In genomic region chr4:15001825-15002658, GRCh38 we compare ENCODE assay signal across 8 cellular contexts. TPM values are rescaled to one million over a fixed set of nuclear protein-coding genes. Genes with fewer than 3 reads are reported as not detected.
DNase-seq lines count a peak whose midpoint lies in the region; ATAC-seq and TF ChIP-seq lines count a peak whose summit lies in the region.

TSS of gene CPEB2 (plus strand) at chr4:15002481. CDS start at chr4:15002674, 193 bp downstream.

- H2BK15ac ChIP-seq in H9 (ENCODE audit: low read depth, low read length), result no peak within 1 kb of the TSS

- no peaks in the 10 kb centered on the region for H3K4me1 ChIP-seq in H9 (ENCODE audit: insufficient read depth, low read length)

- peak; percentile 78 to 79 for ATAC-seq in activated naive CD4-positive, alpha-beta T cell treated with anti-CD3 and anti-CD28 coated beads, Interleukin-2, amount 50 U/mL, for 72 hours
- peak; percentile 68 for ATAC-seq in omental fat pad (ENCODE audit: low FRiP score)

- H2AK5ac ChIP-seq in H9 (ENCODE audit: insufficient read length, low read length), result no peak within 1 kb of the TSS

- H3K4ac ChIP-seq in H9 (ENCODE audit: low read depth, low read length), result no peak within 1 kb of the TSS

- H4K8ac ChIP-seq in H9 (replicated peaks; ENCODE audit: insufficient read length, low read depth, low read length), result no peak within 1 kb of the TSS

- no peak within 1 kb of the TSS for H2BK20ac ChIP-seq in H9 (ENCODE audit: low read depth, low read length, poor library complexity, severe bottlenecking)

- H2BK5ac ChIP-seq in H9 (ENCODE audit: insufficient read length, low read length), result no peak within 1 kb of the TSS

- peak within 1 kb of the TSS; percentile 60 for H2AFZ ChIP-seq in H9 (ENCODE audit: low read length)

- H4K20me1 ChIP-seq in H9 (ENCODE audit: control insufficient read depth, insufficient read depth, insufficient read length), result no peaks in the 10 kb centered on the region

- H3K14ac ChIP-seq in H9 (ENCODE audit: insufficient read depth, low read length), result 0 out of 2 replicates have a peak within 1 kb of the TSS, but pooled peaks have one; percentile 2

- WGBS in H9 (ENCODE audit: extremely low coverage, insufficient read length, low lambda C conversion rate), result no CpG with 5 or more reads among the region's 106 CpGs

- H3K27ac ChIP-seq in H9 (ENCODE audit: insufficient read length, low read depth, low read length) (no peak within 1 kb of the TSS), temporal lobe (ENCODE audit: low read depth, low read length) (peak within 1 kb of the TSS; percentile 97)

- no peaks in the 10 kb centered on the region for H3K9me3 ChIP-seq in H9 (ENCODE audit: control insufficient read depth, low read depth, low read length)

- H3K27me3 ChIP-seq in H9 (ENCODE audit: insufficient read depth, low read length), result no peaks in the 10 kb centered on the region; the same call in 1 of the 2 replicates

- H3K9ac ChIP-seq in H9 (ENCODE audit: extremely low read depth, insufficient read length, low read length), result no peak within 1 kb of the TSS

- peaks cover 19% of the 10 kb centered on the region for H3K27me3 Mint-ChIP-seq in H9 (ENCODE audit: low read depth)

- no peak within 1 kb of the TSS for H3K27ac Mint-ChIP-seq in H9
- peak within 1 kb of the TSS; percentile 85 to 96 for H3K27ac Mint-ChIP-seq in activated naive CD4-positive, alpha-beta T cell treated with anti-CD3 and anti-CD28 coated beads, Interleukin-2, amount 50 U/mL, for 72 hours

- H2BK12ac ChIP-seq in H9 (ENCODE audit: insufficient read length, low read depth, low read length), result no peak within 1 kb of the TSS

- H3K9me3 Mint-ChIP-seq in H9, result peaks cover 0 to 3% of the 10 kb centered on the region in 2 experiments; a peak in 1 of 5 replicates
- H3K9me3 Mint-ChIP-seq in activated naive CD4-positive, alpha-beta T cell treated with anti-CD3 and anti-CD28 coated beads, Interleukin-2, amount 50 U/mL, for 72 hours, result no peaks in the 10 kb centered on the region

- no peak within 1 kb of the TSS for H3K56ac ChIP-seq in H9 (ENCODE audit: insufficient read length, low read depth, low read length)

- DNase-seq in GM04503 (ENCODE audit: low read depth) (peak; percentile 83), H9 (peak; percentile 92), M059J (ENCODE audit: low read depth) (peak; percentile 92), SKM-1 (lab: John Stamatoyannopoulos, UW; ENCODE audit: unreplicated experiment) (peak; percentile 94), globus pallidus (ENCODE audit: low spot score) (peak; percentile 97), omental fat pad (ENCODE audit: low spot score) (peak; percentile 58)
- DNase-seq in activated naive CD4-positive, alpha-beta T cell treated with anti-CD3 and anti-CD28 coated beads, Interleukin-2, amount 50 U/mL, for 72 hours (ENCODE audit: low spot score in 2 of 2), result peak; percentile 87 to 93

- H3K79me2 ChIP-seq in H9 (ENCODE audit: insufficient read depth, low read length), result no peaks in the 10 kb centered on the region

- H3K4me1 Mint-ChIP-seq in H9, result peaks cover 16 to 22% of the 10 kb centered on the region in 2 experiments

- no peaks in the 10 kb centered on the region for H3K79me1 ChIP-seq in H9 (ENCODE audit: insufficient read depth, low read depth, low read length, poor library complexity, severe bottlenecking)

- no peak within 1 kb of the TSS for H3K18ac ChIP-seq in H9 (ENCODE audit: insufficient read length, low read depth, low read length)

- no peak within 1 kb of the TSS for H4K5ac ChIP-seq in H9 (ENCODE audit: insufficient read length, low read depth, low read length)

- no peaks in the 10 kb centered on the region; a peak in 1 of 7 replicates for H3K36me3 Mint-ChIP-seq in H9 (ENCODE audit: insufficient read depth in 1 of 3, low read depth in 3 of 3)
- peaks cover 7 to 8% of the 10 kb centered on the region in 2 donors for H3K36me3 Mint-ChIP-seq in activated naive CD4-positive, alpha-beta T cell treated with anti-CD3 and anti-CD28 coated beads, Interleukin-2, amount 50 U/mL, for 72 hours

- H3K4me3 Mint-ChIP-seq in H9, result peak within 1 kb of the TSS; percentile 76 to 87

- TF ChIP-seq CTCF in H9 (conservative IDR thresholded peaks at IDR 0.05), result no peak
- TF ChIP-seq CTCF in omental fat pad (IDR thresholded peaks at IDR 0.05), result no peak

- H2BK120ac ChIP-seq in H9 (ENCODE audit: low read depth, low read length, poor library complexity, severe bottlenecking), result no peak within 1 kb of the TSS

- H3K23me2 ChIP-seq in H9 (ENCODE audit: insufficient read length, low read depth, low read length, poor library complexity, severe bottlenecking), result peaks cover 9% of the 10 kb centered on the region

- H3K23ac ChIP-seq in H9 (ENCODE audit: insufficient read length, low read depth, low read length), result no peak within 1 kb of the TSS

- peak within 1 kb of the TSS; percentile 84 for H3K4me2 ChIP-seq in H9 (ENCODE audit: insufficient read depth, insufficient read length, low read length)

- no peak within 1 kb of the TSS for H4K91ac ChIP-seq in H9 (ENCODE audit: insufficient read length, low read depth, low read length)

- no peak within 1 kb of the TSS for H3T11ph ChIP-seq in H9 (ENCODE audit: low read length)

RNA-seq across cellular contexts. Expression of gene CPEB2, which starts in this region (rescaled TPM):
- total RNA-seq in H9 (2021) (1.6 and 1.8 TPM in 2 replicates), omental fat pad (10 to 100 TPM; 12.9 to 24.9 (median 17.4) TPM), temporal lobe (25.1 TPM)
- total RNA-seq in M059J (2014; rRNA removed; shearing (Covaris generic)), result 5.5 and 6.2 TPM in 2 replicates
- total RNA-seq in activated naive CD4-positive, alpha-beta T cell treated with anti-CD3 and anti-CD28 coated beads, Interleukin-2, amount 50 U/mL, for 72 hours, result 1 to 10 TPM; 7.1 to 7.5 TPM

Comparison
In these comparisons a context has a peak if more than half of its experiments do, and no peak if none do; other contexts are left out.
1. H3K27ac Mint-ChIP-seq: peak in activated naive CD4-positive, alpha-beta T cell treated with anti-CD3 and anti-CD28 coated beads, Interleukin-2, amount 50 U/mL, for 72 hours (2 of 2); none in H9 (0 of 3).
2. Peak in every context shown above with its lines, with median percentiles within 50 percentile points of each other: DNase-seq.